8 cellular contexts compared by ENCODE assay signal in genomic region chr9:33676184-33676745, GRCh38.
A peak's percentile ranks its signal among the peaks of the same experiment; 100 is the strongest.
DNase-seq lines count a peak whose midpoint lies in the region; ATAC-seq and TF ChIP-seq lines count a peak whose summit lies in the region.
"Not testable (repeated sequence)": the region's sequence is repeated elsewhere in the genome, so short reads cannot be mapped to it uniquely, and the experiment has no call there.

No MANE protein-coding gene starts in this region.

- POLR2A ChIA-PET in CD8-positive, alpha-beta memory T cell (lab: Charles Lee): not testable (repeated sequence)

- H3K27me3 ChIP-seq in CD8-positive, alpha-beta memory T cell (ENCODE audit: insufficient read depth, low read length, poor library complexity, severe bottlenecking): peaks cover 39% of the 10 kb centered on the region
- H3K27me3 ChIP-seq in RWPE2 (ENCODE audit: insufficient read depth, poor library complexity, severe bottlenecking); neuron (ENCODE audit: insufficient read depth, low read length): not testable (repeated sequence)
- peaks cover 39% of the 10 kb centered on the region for H3K27me3 ChIP-seq in suprapubic skin

- CTCF ChIA-PET in CD8-positive, alpha-beta memory T cell (lab: Charles Lee): interaction anchor here (0.9 kb wide), 1 partner anchor 295 kb away, joined by 3 read pairs; no protein-coding TSS in a partner anchor

- not testable (repeated sequence) for H3K36me3 Mint-ChIP-seq in CD8-positive, alpha-beta memory T cell; activated naive CD8-positive, alpha-beta T cell; endothelial cell (ENCODE audit: low read depth, unreplicated experiment)

- not testable (repeated sequence) for TF ChIP-seq POLR2A in suprapubic skin (IDR thresholded peaks at IDR 0.05)

- H3K27ac ChIP-seq in CD8-positive, alpha-beta memory T cell (ENCODE audit: low read depth, low read length): not testable (repeated sequence)
- H3K27ac ChIP-seq in RWPE2 (ENCODE audit: poor library complexity, severe bottlenecking): peak overlapping the region; percentile 42
- peak overlapping the region; percentile 56 for H3K27ac ChIP-seq in suprapubic skin

- H3K4me3 ChIP-seq in CD8-positive, alpha-beta memory T cell (ENCODE audit: low read length): not testable (repeated sequence)
- H3K4me3 ChIP-seq in RWPE2 (ENCODE audit: severe bottlenecking): peak overlapping the region; percentile 49
- peak overlapping the region; percentile 70 for H3K4me3 ChIP-seq in neuron (ENCODE audit: low read length)
- peak overlapping the region; percentile 65 for H3K4me3 ChIP-seq in suprapubic skin

- peak overlapping the region in 2 of 8 donors; percentile 6 to 30 for H3K27ac Mint-ChIP-seq in CD8-positive, alpha-beta memory T cell
- H3K27ac Mint-ChIP-seq in activated naive CD8-positive, alpha-beta T cell; endothelial cell (ENCODE audit: unreplicated experiment): not testable (repeated sequence)

- not testable (repeated sequence) for H3K9me3 ChIP-seq in CD8-positive, alpha-beta memory T cell (ENCODE audit: low read length); RWPE2 (ENCODE audit: severe bottlenecking); neuron (ENCODE audit: low read length); suprapubic skin

- not testable (repeated sequence) for TF ChIP-seq EP300 in suprapubic skin (IDR thresholded peaks at IDR 0.05)

- ATAC-seq in RWPE2 (ENCODE audit: low read depth): not testable (repeated sequence)

- peaks cover 6 to 20% (median 9%) of the 10 kb centered on the region in 5 donors for H3K9me3 Mint-ChIP-seq in CD8-positive, alpha-beta memory T cell
- H3K9me3 Mint-ChIP-seq in activated naive CD8-positive, alpha-beta T cell (ENCODE audit: low read depth); endothelial cell (ENCODE audit: unreplicated experiment): not testable (repeated sequence)

- peaks cover 51 to 78% of the 10 kb centered on the region in 2 donors for H3K27me3 Mint-ChIP-seq in CD8-positive, alpha-beta memory T cell
- peaks cover 57% of the 10 kb centered on the region for H3K27me3 Mint-ChIP-seq in activated naive CD8-positive, alpha-beta T cell
- H3K27me3 Mint-ChIP-seq in endothelial cell (ENCODE audit: unreplicated experiment): not testable (repeated sequence)

- peak overlapping the region; percentile 93 for H2AFZ ChIP-seq in neuron (ENCODE audit: low read depth, low read length)

- peak overlapping the region; percentile 76 to 95 (median 81) for H3K4me3 Mint-ChIP-seq in CD8-positive, alpha-beta memory T cell
- peak overlapping the region; percentile 77 for H3K4me3 Mint-ChIP-seq in activated naive CD8-positive, alpha-beta T cell
- H3K4me3 Mint-ChIP-seq in endothelial cell (ENCODE audit: unreplicated experiment): peak overlapping the region; percentile 86

- H3K4me1 ChIP-seq in CD8-positive, alpha-beta memory T cell (ENCODE audit: insufficient read depth, low read length); RWPE2 (ENCODE audit: insufficient read depth, poor library complexity, severe bottlenecking); neuron (ENCODE audit: insufficient read depth, low read length); suprapubic skin: not testable (repeated sequence)

- H3K36me3 ChIP-seq in CD8-positive, alpha-beta memory T cell (ENCODE audit: insufficient read depth, low read length); RWPE2 (ENCODE audit: low read depth); neuron (ENCODE audit: insufficient read depth, low read length); suprapubic skin: not testable (repeated sequence)

- not testable (repeated sequence) for DNase-seq in CD8-positive, alpha-beta memory T cell; RWPE2 (ENCODE audit: low spot score); endothelial cell (ENCODE audit: low spot score); suprapubic skin (ENCODE audit: low spot score in 2 of 2)
- DNase-seq in KG1 (lab: John Stamatoyannopoulos, UW) (peak; percentile 32), inferior parietal cortex (ENCODE audit: extremely low spot score) (peak; percentile 38)

- 34% methylated on average over 8 of the region's 8 CpGs for WGBS in suprapubic skin

- peaks cover 7 to 14% (median 11%) of the 10 kb centered on the region in 3 donors for H3K4me1 Mint-ChIP-seq in CD8-positive, alpha-beta memory T cell
- H3K4me1 Mint-ChIP-seq in activated naive CD8-positive, alpha-beta T cell (ENCODE audit: low read depth); endothelial cell (ENCODE audit: unreplicated experiment): not testable (repeated sequence)

- TF ChIP-seq CTCF in RWPE2 (IDR thresholded peaks at IDR 0.05; ENCODE audit: poor library complexity, severe bottlenecking); endothelial cell (IDR thresholded peaks at IDR 0.05; ENCODE audit: unreplicated experiment); suprapubic skin (IDR thresholded peaks at IDR 0.05): not testable (repeated sequence)
